In genomic region chr7:31782411-31782991, GRCh38 we compare ENCODE assay signal across 8 cellular contexts.
DNase-seq lines count a peak whose midpoint lies in the region; ATAC-seq, FAIRE-seq and TF ChIP-seq lines count a peak whose summit lies in the region.

No MANE protein-coding gene starts in this region.

- no peaks in the 10 kb centered on the region for H3K36me3 ChIP-seq in kidney epithelial cell (ENCODE audit: control insufficient read depth, insufficient read depth, low read length)

- H3K27me3 ChIP-seq in kidney epithelial cell (ENCODE audit: control insufficient read depth, insufficient read depth, low read length): no peaks in the 10 kb centered on the region

- peak; percentile 95 for ATAC-seq in GM19463 (IDR thresholded peaks at IDR 0.05; ENCODE audit: unreplicated experiment)
- ATAC-seq in HG03520 (IDR thresholded peaks at IDR 0.05; ENCODE audit: unreplicated experiment): peak; percentile 76

- no peaks in the 10 kb centered on the region for H3K4me1 Mint-ChIP-seq in MCF 10A (ENCODE audit: insufficient read depth, unreplicated experiment)

- no peaks in the 10 kb centered on the region for H3K9me3 Mint-ChIP-seq in MCF 10A (ENCODE audit: unreplicated experiment)

- FAIRE-seq in urothelium cell line (lab: Jason Lieb, UNC): peak; percentile 71

- peak; percentile 81 for TF ChIP-seq CTCF in MCF 10A (IDR thresholded peaks at IDR 0.05; ENCODE audit: unreplicated experiment)
- TF ChIP-seq CTCF in kidney epithelial cell (IDR thresholded peaks at IDR 0.05; ENCODE audit: insufficient read depth, low read length, poor library complexity, severe bottlenecking): peak; percentile 89

- no peaks in the 10 kb centered on the region for H3K27me3 Mint-ChIP-seq in MCF 10A (ENCODE audit: insufficient read depth, unreplicated experiment)

- no peak overlapping the region for H3K27ac Mint-ChIP-seq in MCF 10A (ENCODE audit: low read depth, unreplicated experiment)

- DNase-seq in Daoy (ENCODE audit: low read depth) (peak; percentile 81), NCI-H69 (lab: John Stamatoyannopoulos, UW) (peak; percentile 68), MCF 10A (ENCODE audit: unreplicated experiment) (peak; percentile 66), kidney epithelial cell (ENCODE audit: low read depth) (peak; percentile 16), urothelium cell line (ENCODE audit: low spot score) (peak; percentile 77), T-helper 9 cell (no peak)

- H3K4me3 ChIP-seq in kidney epithelial cell (ENCODE audit: low read depth, low read length): no peak overlapping the region

- intact Hi-C loops in MCF 10A (cut with micrococcal nuclease): loop anchor here (1.0 kb wide), 2 partner anchors 382 to 422 kb away; no protein-coding TSS in a partner anchor

- no TSS peak for BruUV-seq in MCF 10A (replicated peaks; lab: Mats Ljungman, UMichigan)

- H3K4me3 Mint-ChIP-seq in MCF 10A (ENCODE audit: unreplicated experiment): no peak overlapping the region

- CTCF ChIA-PET in MCF 10A (lab: Yijun Ruan, JAX): interaction anchor here (0.5 to 3.9 kb wide), 20 partner anchors 9 to 780 kb away, joined by 3 to 40 read pairs (median 3); no protein-coding TSS in a partner anchor

- POLR2A ChIA-PET in MCF 10A (lab: Yijun Ruan, JAX): interaction anchor here (0.9 kb wide), 1 partner anchor 420 kb away, joined by 3 read pairs; no protein-coding TSS in a partner anchor

- no peaks in the 10 kb centered on the region for H3K36me3 Mint-ChIP-seq in MCF 10A (ENCODE audit: insufficient read depth, unreplicated experiment)
